In genomic region chr10:103594326-103594725, GRCh38 we compare ENCODE assay signal across 21 cellular contexts.
DNase-seq lines count a peak whose midpoint lies in the region; ATAC-seq and TF ChIP-seq lines count a peak whose summit lies in the region.
"Had no signal": no experiment of that assay in that cellular context is flagged by ENCODE, and none has a peak within 500 bp of the region (broad histone marks: within the 10 kb centered on the region; RNA-seq: fewer than 3 reads in every experiment).

No MANE protein-coding gene starts in this region.

- H3K27ac ChIP-seq in HEK293 (ENCODE audit: extremely low read depth, low read depth, low read length) (no peak overlapping the region), RWPE1 (peak overlapping the region; percentile 38; the same call in 1 of the 2 replicates)

- DNase-seq in RWPE1 (ENCODE audit: low spot score) (no peak), left kidney (ENCODE audit: low read depth, low spot score) (peak; percentile 60), type B pancreatic cell (ENCODE audit: extremely low spot score, unreplicated experiment) (no peak), left ventricle myocardium superior (no peak), T-helper 2 cell (no peak)
- no peak for DNase-seq in stimulated activated naive CD4-positive, alpha-beta T cell (lab: John Stamatoyannopoulos, UW)
- DNase-seq: C1 segment of cervical spinal cord; CD4-positive, CD25-positive, alpha-beta regulatory T cell; CD8-positive, alpha-beta memory T cell; COR-L47; DMS 273 treated with DMSO at 0.1 percent for 48 hours; DMS53; DND-41; EL; H9; KG1 had no signal

- peak overlapping the region; percentile 53 for H3K27ac Mint-ChIP-seq in type B pancreatic cell
- H3K27ac Mint-ChIP-seq: B cell, H9 had no signal

- intact Hi-C loops in left ventricle myocardium superior (cut with micrococcal nuclease): no loop called here

- H3K9me3 ChIP-seq in HEK293 (ENCODE audit: control insufficient read depth, insufficient read depth, low read depth, low read length): no peaks in the 10 kb centered on the region

- H3K36me3 ChIP-seq in HEK293 (ENCODE audit: control insufficient read depth in 2 of 2, insufficient read depth in 1 of 2, low read length in 2 of 2): no peaks in the 10 kb centered on the region

- no peaks in the 10 kb centered on the region for H3K36me3 Mint-ChIP-seq in type B pancreatic cell
- H3K36me3 Mint-ChIP-seq: CD4-positive, CD25-positive, alpha-beta regulatory T cell; CD8-positive, alpha-beta memory T cell; IgD-negative memory B cell had no signal

- CTCF ChIA-PET in HEK293 (lab: Yijun Ruan, JAX) (interaction anchor here (0.7 to 1.9 kb wide), 3 partner anchors 84 to 101 kb away, joined by 5 to 11 read pairs (median 6); partner anchors contain the start of gene NEURL1), RWPE1 (lab: Yijun Ruan, JAX) (no interaction called here)

- TF ChIP-seq CTCF in HEK293 (tag by site-specific recombination; IDR thresholded peaks at IDR 0.05) (no peak), RWPE1 (conservative IDR thresholded peaks at IDR 0.05; ENCODE audit: low read depth) (no peak), type B pancreatic cell (conservative IDR thresholded peaks at IDR 0.05) (no peak)

- H3K27me3 Mint-ChIP-seq in type B pancreatic cell: no peaks in the 10 kb centered on the region
- H3K27me3 Mint-ChIP-seq: B cell; CD4-positive, CD25-positive, alpha-beta regulatory T cell; CD8-positive, alpha-beta memory T cell; IgD-negative memory B cell had no signal

- H3K9me3 Mint-ChIP-seq in type B pancreatic cell: no peaks in the 10 kb centered on the region
- H3K9me3 Mint-ChIP-seq: CD8-positive, alpha-beta memory T cell; H9; IgD-negative memory B cell had no signal

- POLR2A ChIA-PET in HEK293 (lab: Yijun Ruan, JAX): no interaction called here
- POLR2A ChIA-PET in RWPE1 (lab: Yijun Ruan, JAX; ENCODE audit: low non-redundant PET): no interaction called here

- H3K4me1 ChIP-seq in HEK293 (ENCODE audit: control insufficient read depth, insufficient read depth, low read length): no peaks in the 10 kb centered on the region

- H3K4me1 Mint-ChIP-seq in type B pancreatic cell (ENCODE audit: unreplicated experiment): peaks cover 18% of the 10 kb centered on the region
- H3K4me1 Mint-ChIP-seq: B cell; CD4-positive, CD25-positive, alpha-beta regulatory T cell; CD8-positive, alpha-beta memory T cell; IgD-negative memory B cell had no signal

- no peak for ATAC-seq in left ventricle myocardium superior
- no peak for ATAC-seq in HG02763 (IDR thresholded peaks at IDR 0.05; ENCODE audit: unreplicated experiment)
- ATAC-seq: HepG2 had no signal

- no peak overlapping the region for H3K4me3 Mint-ChIP-seq in type B pancreatic cell
- H3K4me3 Mint-ChIP-seq: B cell; CD4-positive, CD25-positive, alpha-beta regulatory T cell; CD8-positive, alpha-beta memory T cell; H9; IgD-negative memory B cell had no signal

- no peak overlapping the region for H3K4me3 ChIP-seq in HEK293 (ENCODE audit: low read depth, low read length)

TF ChIP-seq in HEK293, 187 proteins besides CTCF, POLR2A, EP300 and RAD21:
- TF ChIP-seq SCRT2 (tag by site-specific recombination; IDR thresholded peaks at IDR 0.05) (peak; percentile 27; the same call in 1 of the 2 replicates), MYNN (tag by site-specific recombination; IDR thresholded peaks at IDR 0.05; ENCODE audit: borderline replicate concordance) (no peak), REST (tag by site-specific recombination; IDR thresholded peaks at IDR 0.05) (peak; percentile 42; the same call in 1 of the 2 replicates)
